In the genomic region with DNA sequence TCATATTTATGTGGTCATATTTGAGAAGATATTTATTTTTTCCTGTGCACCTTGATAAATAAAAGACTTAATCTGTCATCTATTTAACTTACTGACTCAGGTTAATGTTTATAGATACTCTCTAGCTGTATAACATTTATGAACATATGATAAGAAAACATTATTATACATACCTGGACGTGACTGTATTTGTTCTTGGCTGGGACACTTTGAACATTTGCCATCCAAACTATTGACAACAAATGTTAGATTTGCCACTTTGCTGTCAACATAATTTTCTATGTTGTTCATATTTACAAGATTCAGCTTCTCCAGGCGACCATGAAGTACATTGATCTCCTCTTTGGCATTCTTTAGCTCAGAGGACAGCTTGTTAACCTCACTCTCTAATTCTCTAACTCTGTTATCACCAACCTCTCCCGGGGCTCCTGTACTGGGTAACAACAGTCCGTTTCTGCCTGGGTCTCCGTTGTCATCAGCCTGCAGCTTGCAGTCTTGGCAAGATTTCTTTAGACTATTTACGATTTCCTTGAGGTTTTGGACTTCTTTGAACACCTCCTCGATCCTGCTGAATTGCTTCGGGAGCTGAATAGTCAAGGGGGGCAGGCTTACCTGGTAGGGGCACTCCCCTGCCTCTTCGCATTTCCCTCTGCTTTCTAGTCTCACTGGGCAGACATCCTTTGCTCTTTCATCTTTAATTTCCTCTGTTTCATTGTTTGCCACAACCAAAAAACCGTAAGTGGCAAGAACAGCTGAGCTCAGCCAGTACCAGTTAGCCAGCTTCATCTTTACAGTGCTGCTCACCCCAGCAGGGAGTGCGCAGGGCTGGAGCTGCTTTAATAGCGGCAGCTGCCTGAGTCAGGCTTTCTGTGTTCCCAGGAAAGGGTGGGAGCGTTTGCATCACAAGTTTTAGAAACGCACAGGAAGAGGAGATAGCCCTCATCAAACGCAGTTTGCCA, we compare ENCODE assay signal across 8 cellular contexts. TPM values are rescaled to one million over a fixed set of nuclear protein-coding genes. Genes with fewer than 3 reads are reported as not detected.
A peak's percentile ranks its signal among the peaks of the same experiment; 100 is the strongest.
DNase-seq lines count a peak whose midpoint lies in the region; ATAC-seq and TF ChIP-seq lines count a peak whose summit lies in the region.

A gene with protein sequence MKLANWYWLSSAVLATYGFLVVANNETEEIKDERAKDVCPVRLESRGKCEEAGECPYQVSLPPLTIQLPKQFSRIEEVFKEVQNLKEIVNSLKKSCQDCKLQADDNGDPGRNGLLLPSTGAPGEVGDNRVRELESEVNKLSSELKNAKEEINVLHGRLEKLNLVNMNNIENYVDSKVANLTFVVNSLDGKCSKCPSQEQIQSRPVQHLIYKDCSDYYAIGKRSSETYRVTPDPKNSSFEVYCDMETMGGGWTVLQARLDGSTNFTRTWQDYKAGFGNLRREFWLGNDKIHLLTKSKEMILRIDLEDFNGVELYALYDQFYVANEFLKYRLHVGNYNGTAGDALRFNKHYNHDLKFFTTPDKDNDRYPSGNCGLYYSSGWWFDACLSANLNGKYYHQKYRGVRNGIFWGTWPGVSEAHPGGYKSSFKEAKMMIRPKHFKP (minus strand): TSS at position 812 of the 959 bp plus-strand sequence. CDS start 26 bp downstream, at position 786.

- peak; percentile 95 to 98 for ATAC-seq in left cardiac atrium

- TF ChIP-seq CTCF in GM06990 (IDR thresholded peaks at IDR 0.05; ENCODE audit: insufficient read depth, low read length, poor library complexity, severe bottlenecking) = no peak

- peak within 1 kb of the TSS; percentile 88 for H3K4me3 Mint-ChIP-seq in activated naive CD4-positive, alpha-beta T cell treated with anti-CD3 and anti-CD28 coated beads, Interleukin-2, amount 50 U/mL, for 24 hours

- H3K36me3 Mint-ChIP-seq in activated naive CD4-positive, alpha-beta T cell treated with anti-CD3 and anti-CD28 coated beads, Interleukin-2, amount 50 U/mL, for 24 hours = peaks cover 3% of the 10 kb centered on the region

- DNase-seq in GM06990 (ENCODE audit: extremely low read depth, insufficient read length) (no peak), NCI-H2107 treated with DMSO at 0.1 percent for 48 hours (lab: John Stamatoyannopoulos, UW; ENCODE audit: unreplicated experiment) (peak; percentile 81), left cardiac atrium (peak; percentile 81), posterior cingulate gyrus (peak; percentile 31 to 91 (median 54)), NCI-H526 treated with DMSO at 0.1 percent for 48 hours (lab: John Stamatoyannopoulos, UW) (no peak), NCI-H226 (no peak), kidney glomerular epithelial cell (lab: John Stamatoyannopoulos, UW) (no peak)

- H3K36me3 ChIP-seq in GM06990 (ENCODE audit: control insufficient read depth, insufficient read depth, low read length) = no peaks in the 10 kb centered on the region

- no peaks in the 10 kb centered on the region for H3K27me3 Mint-ChIP-seq in activated naive CD4-positive, alpha-beta T cell treated with anti-CD3 and anti-CD28 coated beads, Interleukin-2, amount 50 U/mL, for 24 hours

- H3K27me3 ChIP-seq in GM06990 (replicated peaks; ENCODE audit: control insufficient read depth, insufficient read depth, low read length) = no peaks in the 10 kb centered on the region

- no peaks in the 10 kb centered on the region for H3K9me3 Mint-ChIP-seq in activated naive CD4-positive, alpha-beta T cell treated with anti-CD3 and anti-CD28 coated beads, Interleukin-2, amount 50 U/mL, for 24 hours

- H3K4me1 Mint-ChIP-seq in activated naive CD4-positive, alpha-beta T cell treated with anti-CD3 and anti-CD28 coated beads, Interleukin-2, amount 50 U/mL, for 24 hours = peaks cover 45% of the 10 kb centered on the region

- H3K4me3 ChIP-seq in GM06990 (replicated peaks; ENCODE audit: low read depth, low read length) = peak within 1 kb of the TSS; percentile 55

- intact Hi-C loops in left cardiac atrium (cut with DNase I) (no loop called here), posterior cingulate gyrus (cut with DNase I) (loop anchor here (10.0 kb wide), 1 partner anchor 46 kb away; no protein-coding TSS in a partner anchor)

- H3K27ac Mint-ChIP-seq in activated naive CD4-positive, alpha-beta T cell treated with anti-CD3 and anti-CD28 coated beads, Interleukin-2, amount 50 U/mL, for 24 hours = peak within 1 kb of the TSS; percentile 71

RNA-seq across cellular contexts. Expression of the gene that starts here (rescaled TPM):
- 10 to 100 TPM; 19.7 to 20.8 TPM for total RNA-seq in left cardiac atrium

Comparison
In these comparisons a context has a peak if more than half of its experiments do, and no peak if none do; other contexts are left out.
1. DNase-seq: peak in NCI-H2107 treated with DMSO at 0.1 percent for 48 hours (single experiment), left cardiac atrium (single experiment) and posterior cingulate gyrus (10 of 10); none in GM06990 (single experiment), NCI-H526 treated with DMSO at 0.1 percent for 48 hours (single experiment), NCI-H226 (single experiment) and kidney glomerular epithelial cell (single experiment).